Comparison of ENCODE assay signal across 2 cellular contexts in genomic region chr14:75128596-75128990, GRCh38.
TF ChIP-seq lines count a peak whose summit lies in the region.

No MANE protein-coding gene starts in this region.

TF ChIP-seq in HepG2, 621 proteins besides CTCF, POLR2A, EP300 and RAD21:
- TF ChIP-seq ZNF136 (CRISPR knock-in tag; IDR thresholded peaks at IDR 0.05; ENCODE audit: low read depth) (no peak), KLF11 (CRISPR knock-in tag; IDR thresholded peaks at IDR 0.05) (no peak), DMTF1 (CRISPR knock-in tag; IDR thresholded peaks at IDR 0.05) (no peak), ARHGAP35 (CRISPR knock-in tag; IDR thresholded peaks at IDR 0.05; ENCODE audit: borderline replicate concordance) (no peak), MAZ (IDR thresholded peaks at IDR 0.05; ENCODE audit: borderline replicate concordance, low read depth, low read length) (no peak), MAZ (CRISPR knock-in tag; IDR thresholded peaks at IDR 0.05; ENCODE audit: low read depth) (no peak), ZNF678 (CRISPR knock-in tag; IDR thresholded peaks at IDR 0.05) (no peak), WIZ (CRISPR knock-in tag; IDR thresholded peaks at IDR 0.05) (no peak), KLF15 (CRISPR knock-in tag; IDR thresholded peaks at IDR 0.05; ENCODE audit: borderline replicate concordance) (no peak), PAF1 (CRISPR knock-in tag; IDR thresholded peaks at IDR 0.05) (no peak), FOXO4 (CRISPR knock-in tag; conservative IDR thresholded peaks at IDR 0.05) (no peak), ETV5 (CRISPR knock-in tag; IDR thresholded peaks at IDR 0.05; ENCODE audit: borderline replicate concordance) (no peak), HOXA3 (CRISPR knock-in tag; IDR thresholded peaks at IDR 0.05) (no peak), ZFP62 (CRISPR knock-in tag; IDR thresholded peaks at IDR 0.05) (no peak), ZBTB1 (CRISPR knock-in tag; IDR thresholded peaks at IDR 0.05; ENCODE audit: borderline replicate concordance) (no peak), DNMT1 (CRISPR knock-in tag; IDR thresholded peaks at IDR 0.05) (no peak)

TF ChIP-seq in GM12878, 131 proteins besides CTCF, POLR2A, EP300 and RAD21:
- TF ChIP-seq SPI1 (IDR thresholded peaks at IDR 0.05; ENCODE audit: borderline replicate concordance, insufficient read depth, low read depth, low read length) (no peak), RB1 (IDR thresholded peaks at IDR 0.05; ENCODE audit: borderline replicate concordance) (no peak)
